ENCODE assay signal across 11 cellular contexts in the genomic region with DNA sequence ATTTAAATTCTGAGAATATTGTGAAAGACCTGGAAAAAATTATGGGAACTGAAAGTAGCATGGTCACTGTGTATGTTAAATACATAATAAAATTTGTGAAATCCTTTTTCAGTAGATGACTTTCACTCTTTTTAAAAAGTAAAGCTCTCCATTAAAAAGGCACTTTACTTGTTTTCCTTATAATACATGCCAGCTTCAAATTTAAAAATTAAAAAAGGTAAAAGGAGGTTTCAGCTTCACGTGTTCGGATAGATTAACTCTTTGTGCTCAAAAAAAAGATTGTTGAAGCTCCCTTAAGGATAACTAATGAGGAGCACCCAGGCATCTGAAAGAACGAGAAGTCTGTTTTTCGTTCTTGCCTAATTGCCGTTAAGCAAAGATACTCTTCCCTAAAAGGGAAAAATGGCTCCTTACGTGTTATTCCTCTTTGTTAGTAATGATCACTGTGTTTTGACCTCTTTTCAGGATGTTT.
DNase-seq lines count a peak whose midpoint lies in the region; ATAC-seq and TF ChIP-seq lines count a peak whose summit lies in the region.
"Had no signal": no experiment of that assay in that cellular context is flagged by ENCODE, and none has a peak within 500 bp of the region (broad histone marks: within the 10 kb centered on the region; RNA-seq: fewer than 3 reads in every experiment).

No MANE protein-coding gene starts in this region.

- H3K4me2 ChIP-seq in osteoblast (ENCODE audit: insufficient read depth, low read length) = peak overlapping the region; percentile 80

- H3K27me3 ChIP-seq in osteoblast (ENCODE audit: insufficient read depth, low read length) = no peaks in the 10 kb centered on the region
- H3K27me3 ChIP-seq: SJCRH30 had no signal

- H3K4me3 Mint-ChIP-seq in dendritic cell treated with granulocyte-macrophage colony-stimulating factor and Interleukin-4, amounts not matched to agents 40 ng/mL and 50 ng/mL, for 4 days = peak overlapping the region; percentile 63
- H3K4me3 Mint-ChIP-seq: activated naive CD8-positive, alpha-beta T cell; immature natural killer cell had no signal

- no peaks in the 10 kb centered on the region for H3K9me3 ChIP-seq in osteoblast (ENCODE audit: low read depth, low read length)
- H3K9me3 ChIP-seq: SJCRH30 had no signal

- H3K9me3 Mint-ChIP-seq in dendritic cell treated with granulocyte-macrophage colony-stimulating factor and Interleukin-4, amounts not matched to agents 40 ng/mL and 50 ng/mL, for 4 days = no peaks in the 10 kb centered on the region
- H3K9me3 Mint-ChIP-seq: immature natural killer cell had no signal

- peak overlapping the region; percentile 80 for H2AFZ ChIP-seq in osteoblast (ENCODE audit: low read length)

- no peaks in the 10 kb centered on the region for H3K27me3 Mint-ChIP-seq in dendritic cell treated with granulocyte-macrophage colony-stimulating factor and Interleukin-4, amounts not matched to agents 40 ng/mL and 50 ng/mL, for 4 days
- H3K27me3 Mint-ChIP-seq: activated naive CD8-positive, alpha-beta T cell had no signal

- DNase-seq in CD1c-positive myeloid dendritic cell (ENCODE audit: extremely low spot score) (peak; percentile 90), NCI-H69 (lab: John Stamatoyannopoulos, UW) (peak; percentile 41), osteoblast (ENCODE audit: insufficient read length, low spot score, missing footprints) (peak; percentile 54), NCI-H2171 (lab: John Stamatoyannopoulos, UW) (no peak)
- DNase-seq: immature natural killer cell, SJCRH30 had no signal

- no peaks in the 10 kb centered on the region for H3K36me3 ChIP-seq in osteoblast (ENCODE audit: insufficient read depth, low read length)

- intact Hi-C loops in dendritic cell treated with granulocyte-macrophage colony-stimulating factor and Interleukin-4, amounts not matched to agents 40 ng/mL and 50 ng/mL, for 4 days (cut with micrococcal nuclease) = loop anchor here (1.0 to 2.0 kb wide), 2 partner anchors 19 to 32 kb away; no protein-coding TSS in a partner anchor

- no peak for TF ChIP-seq CTCF in osteoblast (IDR thresholded peaks at IDR 0.05; ENCODE audit: extremely low read depth, low read depth, low read length)

- ATAC-seq in GM21381 (IDR thresholded peaks at IDR 0.05; ENCODE audit: unreplicated experiment) (no peak), HG03439 (IDR thresholded peaks at IDR 0.05; ENCODE audit: unreplicated experiment) (no peak), GM21360 (IDR thresholded peaks at IDR 0.05; ENCODE audit: unreplicated experiment) (no peak)

- H3K79me2 ChIP-seq in osteoblast (ENCODE audit: insufficient read depth, low read length) = peaks cover 8% of the 10 kb centered on the region

- H3K27ac ChIP-seq in osteoblast (ENCODE audit: low read depth, low read length) = peak overlapping the region; percentile 97
- H3K27ac ChIP-seq: SJCRH30 had no signal

- H3K36me3 Mint-ChIP-seq in dendritic cell treated with granulocyte-macrophage colony-stimulating factor and Interleukin-4, amounts not matched to agents 40 ng/mL and 50 ng/mL, for 4 days (ENCODE audit: low read depth) = peaks cover 8% of the 10 kb centered on the region

- peak overlapping the region; percentile 89 for H3K27ac Mint-ChIP-seq in dendritic cell treated with granulocyte-macrophage colony-stimulating factor and Interleukin-4, amounts not matched to agents 40 ng/mL and 50 ng/mL, for 4 days
- H3K27ac Mint-ChIP-seq: activated naive CD8-positive, alpha-beta T cell; immature natural killer cell had no signal

- peak overlapping the region; percentile 62 for H3K4me3 ChIP-seq in osteoblast (ENCODE audit: insufficient read depth, low read length)
- H3K4me3 ChIP-seq: SJCRH30 had no signal

- peaks cover 25% of the 10 kb centered on the region for H3K4me1 Mint-ChIP-seq in dendritic cell treated with granulocyte-macrophage colony-stimulating factor and Interleukin-4, amounts not matched to agents 40 ng/mL and 50 ng/mL, for 4 days (ENCODE audit: low read depth)

- H4K20me1 ChIP-seq in osteoblast (ENCODE audit: insufficient read depth, low read length) = no peaks in the 10 kb centered on the region

- H3K4me1 ChIP-seq in osteoblast (ENCODE audit: insufficient read depth, low read length) = peaks cover 41% of the 10 kb centered on the region
- H3K4me1 ChIP-seq: SJCRH30 had no signal
